In genomic region chr3:12307136-12307535, GRCh38 we compare ENCODE assay signal across 19 cellular contexts. TPM values are rescaled to one million over a fixed set of nuclear protein-coding genes. Genes with fewer than 3 reads are reported as not detected.
"Had no signal": no experiment of that assay in that cellular context is flagged by ENCODE, and none has a peak within 500 bp of the region (broad histone marks: within the 10 kb centered on the region; RNA-seq: fewer than 3 reads in every experiment).

No MANE protein-coding gene starts in this region.

- H3K4me3 Mint-ChIP-seq: activated B cell treated with CpG ODN at 0.5 μM for 24 hours; activated CD4-positive, alpha-beta T cell treated with anti-CD3 and anti-CD28 coated beads, Interleukin-2, amount 10 ng/mL, durations not matched to agents 24 days and 14 days; activated naive CD4-positive, alpha-beta T cell treated with anti-CD3 and anti-CD28 coated beads, Interleukin-2, amount 50 U/mL, for 24 hours; activated T-helper 17 cell treated with anti-CD3 and anti-CD28 coated beads, Interleukin-2, amount 50 U/mL, for 72 hours; brain; nephron; T-helper 1 cell treated with Interleukin-12 subunit alpha and Interleukin-12 subunit beta and Interleukin-4 antibody, amounts not matched to agents 30 μg/mL and 1 μg/mL, for 36 hours had no signal

- H3K36me3 ChIP-seq: esophagus muscularis mucosa, heart left ventricle, left lung, prostate gland, right lobe of liver had no signal

- H3K36me3 Mint-ChIP-seq: activated naive CD4-positive, alpha-beta T cell treated with anti-CD3 and anti-CD28 coated beads, Interleukin-2, amount 50 U/mL, for 24 hours; brain had no signal

- ATAC-seq: activated T-helper 17 cell treated with anti-CD3 and anti-CD28 coated beads, Interleukin-2, amount 50 U/mL, for 72 hours; heart left ventricle; left lung; right lobe of liver; stimulated activated naive CD8-positive, alpha-beta T cell treated with anti-CD3 and anti-CD28 coated beads, Interleukin-15, Interleukin-2, amounts not matched to agents 100 U/mL and 50 U/mL, for 24 hours had no signal

- H3K9me3 Mint-ChIP-seq: activated B cell treated with CpG ODN at 0.5 μM for 24 hours; activated CD4-positive, alpha-beta T cell treated with anti-CD3 and anti-CD28 coated beads, Interleukin-2, amount 10 ng/mL, durations not matched to agents 24 days and 14 days; activated naive CD4-positive, alpha-beta T cell treated with anti-CD3 and anti-CD28 coated beads, Interleukin-2, amount 50 U/mL, for 24 hours; activated T-helper 17 cell treated with anti-CD3 and anti-CD28 coated beads, Interleukin-2, amount 50 U/mL, for 72 hours; nephron; T-helper 1 cell treated with Interleukin-12 subunit alpha and Interleukin-12 subunit beta and Interleukin-4 antibody, amounts not matched to agents 30 μg/mL and 1 μg/mL, for 36 hours had no signal

- H3K27me3 ChIP-seq: esophagus muscularis mucosa, heart left ventricle, left lung, right lobe of liver had no signal

- H3K4me1 ChIP-seq: esophagus muscularis mucosa, prostate gland, right lobe of liver had no signal

- H3K4me1 Mint-ChIP-seq: activated B cell treated with CpG ODN at 0.5 μM for 24 hours; activated naive CD4-positive, alpha-beta T cell treated with anti-CD3 and anti-CD28 coated beads, Interleukin-2, amount 50 U/mL, for 24 hours; brain; nephron had no signal

- DNase-seq: activated B cell treated with CpG ODN at 0.5 μM for 24 hours; activated CD4-positive, alpha-beta T cell treated with anti-CD3 and anti-CD28 coated beads, Interleukin-2, amount 10 ng/mL, durations not matched to agents 24 days and 14 days; activated CD8-positive, alpha-beta memory T cell treated with anti-CD3 and anti-CD28 coated beads for 24 hours; heart left ventricle; islet precursor cell; left lung; occipital lobe; right lobe of liver; stimulated activated CD4-positive, alpha-beta T cell treated with anti-CD3 and anti-CD28 coated beads, Interleukin-2, amount 100 ng/mL, for 48 hours; stimulated activated CD8-positive, alpha-beta memory T cell treated with anti-CD3 and anti-CD28 coated beads, Interleukin-4, amount 100 ng/mL, for 48 hours; stimulated activated naive CD8-positive, alpha-beta T cell treated with anti-CD3 and anti-CD28 coated beads, Interleukin-15, Interleukin-2, amounts not matched to agents 100 U/mL and 50 U/mL, for 24 hours had no signal

- H3K27ac Mint-ChIP-seq: activated B cell treated with CpG ODN at 0.5 μM for 24 hours; activated naive CD4-positive, alpha-beta T cell treated with anti-CD3 and anti-CD28 coated beads, Interleukin-2, amount 50 U/mL, for 24 hours; activated T-helper 17 cell treated with anti-CD3 and anti-CD28 coated beads, Interleukin-2, amount 50 U/mL, for 72 hours; brain; nephron; T-helper 1 cell treated with Interleukin-12 subunit alpha and Interleukin-12 subunit beta and Interleukin-4 antibody, amounts not matched to agents 30 μg/mL and 1 μg/mL, for 36 hours had no signal

- H3K4me3 ChIP-seq: esophagus muscularis mucosa, heart left ventricle, left lung, prostate gland, right lobe of liver had no signal

- H3K9me3 ChIP-seq: esophagus muscularis mucosa, heart left ventricle, left lung, prostate gland, right lobe of liver had no signal

- FAIRE-seq: endometrium had no signal

- H3K27ac ChIP-seq: esophagus muscularis mucosa, heart left ventricle, left lung, prostate gland, right lobe of liver had no signal

RNA-seq across cellular contexts. Expression of gene PPARG, which starts 18.3 kb away (rescaled TPM):
- total RNA-seq: activated B cell treated with CpG ODN at 0.5 μM for 24 hours had no signal
